In the genomic region with DNA sequence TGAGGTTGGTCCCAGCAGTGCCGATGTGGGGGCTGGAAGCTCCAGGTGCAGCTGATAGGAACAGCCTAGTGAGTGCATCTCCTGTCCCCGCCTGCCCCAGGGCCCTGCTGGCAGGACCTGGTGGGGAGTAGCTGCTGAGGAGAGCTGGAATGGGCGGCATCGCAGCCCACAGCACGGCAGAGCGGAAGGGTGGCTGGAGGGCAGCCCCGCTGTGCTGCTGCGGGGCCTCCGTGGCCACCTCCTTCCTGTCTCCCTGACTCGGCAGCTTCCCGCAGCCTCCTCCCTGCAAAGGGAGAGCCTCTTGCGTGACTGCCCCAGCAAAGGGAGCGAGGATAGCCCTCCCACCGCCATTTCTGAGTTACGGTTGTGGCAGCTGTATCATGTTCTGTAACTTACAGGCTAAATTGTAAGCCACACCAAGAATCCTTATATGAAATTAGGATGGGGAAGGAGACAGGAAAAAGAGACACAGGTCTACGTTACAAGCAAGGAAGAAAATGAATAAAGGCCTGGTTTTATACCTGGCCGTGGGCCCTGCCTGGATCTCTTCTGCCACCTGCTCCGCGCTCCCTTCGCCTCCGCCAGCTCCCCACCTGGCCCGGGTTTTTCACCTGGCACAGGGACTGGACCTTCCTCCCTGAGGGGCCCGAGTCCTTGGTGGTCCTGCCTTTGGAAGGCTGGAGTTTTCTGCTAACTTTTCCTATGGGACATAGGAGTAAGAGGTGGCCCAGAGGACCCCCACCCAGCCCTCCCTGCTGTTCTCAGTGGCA, we compare ENCODE assay signal across 21 cellular contexts.
DNase-seq lines count a peak whose midpoint lies in the region; ATAC-seq lines count a peak whose summit lies in the region.
"Had no signal": no experiment of that assay in that cellular context is flagged by ENCODE, and none has a peak within 500 bp of the region (broad histone marks: within the 10 kb centered on the region; RNA-seq: fewer than 3 reads in every experiment).

No MANE protein-coding gene starts in this region.

- H3K4me2 ChIP-seq in BLaER1 = peak overlapping the region; percentile 98
- H3K4me2 ChIP-seq: SK-N-SH had no signal

- H4K20me1 ChIP-seq in BLaER1 = peaks cover 100% of the 10 kb centered on the region

- no peak overlapping the region for H3K9ac ChIP-seq in BLaER1
- H3K9ac ChIP-seq: GM23248, SK-N-SH had no signal

- H3K27me3 Mint-ChIP-seq in memory B cell = no peaks in the 10 kb centered on the region
- H3K27me3 Mint-ChIP-seq: CD8-positive, alpha-beta memory T cell had no signal

- H3K4me1 Mint-ChIP-seq in memory B cell = peaks cover 11% of the 10 kb centered on the region

- DNase-seq in GDM1 (lab: John Stamatoyannopoulos, UW) (peak; percentile 25), cerebellar cortex (ENCODE audit: low spot score) (peak; percentile 44), memory B cell (ENCODE audit: low spot score in 2 of 2) (no peak), hippocampal formation (lab: John Stamatoyannopoulos, UW) (no peak), nucleus accumbens (lab: John Stamatoyannopoulos, UW) (no peak)
- DNase-seq: Calu3; CD8-positive, alpha-beta memory T cell; DMS153; GM23248; NCI-H1105 treated with DMSO at 0.1 percent for 48 hours; NCI-H2029 treated with DMSO at 0.1 percent for 48 hours; NCI-H226; NCI-H510A treated with DMSO at 0.1 percent for 48 hours; NCI-H748 treated with DMSO at 0.1 percent for 48 hours; SIG-M5; SK-N-SH had no signal

- no peaks in the 10 kb centered on the region for H3K9me3 Mint-ChIP-seq in memory B cell
- H3K9me3 Mint-ChIP-seq: CD8-positive, alpha-beta memory T cell had no signal

- ATAC-seq in memory B cell (ENCODE audit: low read depth) (no peak), HG03280 (IDR thresholded peaks at IDR 0.05; ENCODE audit: unreplicated experiment) (no peak)
- ATAC-seq: HCT116 had no signal

- H3K27ac ChIP-seq in BLaER1 = 0 out of 2 replicates have a peak overlapping the region, but pooled peaks have one; percentile 0
- H3K27ac ChIP-seq: C4-2B, GM23248, RWPE1 had no signal

- peaks cover 76% of the 10 kb centered on the region for H3K4me1 ChIP-seq in BLaER1

- no peak overlapping the region for H3K4me3 Mint-ChIP-seq in memory B cell
- H3K4me3 Mint-ChIP-seq: CD8-positive, alpha-beta memory T cell had no signal

- peaks cover 7% of the 10 kb centered on the region for H3K36me3 Mint-ChIP-seq in memory B cell

- no peaks in the 10 kb centered on the region for H3K9me3 ChIP-seq in BLaER1
- H3K9me3 ChIP-seq: SK-N-SH had no signal

- H3K27me3 ChIP-seq in BLaER1 = no peaks in the 10 kb centered on the region

- no peak overlapping the region for H3K4me3 ChIP-seq in BLaER1
- H3K4me3 ChIP-seq: GM23248 had no signal

- H3K27ac Mint-ChIP-seq in memory B cell = peak overlapping the region; percentile 38

- peaks cover 67% of the 10 kb centered on the region for H3K36me3 ChIP-seq in BLaER1

Comparison
In these comparisons a context has a peak if more than half of its experiments do, and no peak if none do; other contexts are left out.
1. DNase-seq: peak in GDM1 (single experiment) and cerebellar cortex (single experiment); none in memory B cell (0 of 2), hippocampal formation (0 of 2) and nucleus accumbens (0 of 56).